2 cellular contexts compared by ENCODE assay signal in genomic region chr1:54572236-54572850, GRCh38.
TF ChIP-seq lines count a peak whose summit lies in the region.

No MANE protein-coding gene starts in this region.

TF ChIP-seq in IMR-90, 13 proteins besides CTCF, POLR2A, EP300 and RAD21:
- TF ChIP-seq MXI1 (IDR thresholded peaks at IDR 0.05; ENCODE audit: borderline replicate concordance, low read depth, low read length), result no peak
- no peak for TF ChIP-seq MAFK (IDR thresholded peaks at IDR 0.05; ENCODE audit: low read depth, low read length)
- TF ChIP-seq, protein P1, sequence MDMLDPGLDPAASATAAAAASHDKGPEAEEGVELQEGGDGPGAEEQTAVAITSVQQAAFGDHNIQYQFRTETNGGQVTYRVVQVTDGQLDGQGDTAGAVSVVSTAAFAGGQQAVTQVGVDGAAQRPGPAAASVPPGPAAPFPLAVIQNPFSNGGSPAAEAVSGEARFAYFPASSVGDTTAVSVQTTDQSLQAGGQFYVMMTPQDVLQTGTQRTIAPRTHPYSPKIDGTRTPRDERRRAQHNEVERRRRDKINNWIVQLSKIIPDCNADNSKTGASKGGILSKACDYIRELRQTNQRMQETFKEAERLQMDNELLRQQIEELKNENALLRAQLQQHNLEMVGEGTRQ (IDR thresholded peaks at IDR 0.05; ENCODE audit: low read depth, low read length), result no peak
- no peak for TF ChIP-seq FOS (IDR thresholded peaks at IDR 0.05; ENCODE audit: low read depth, low read length)
- no peak for TF ChIP-seq CHD1 (IDR thresholded peaks at IDR 0.05; ENCODE audit: low read depth, low read length)
- no peak for TF ChIP-seq SMC3 (IDR thresholded peaks at IDR 0.05; ENCODE audit: low read depth, low read length)
- no peak for TF ChIP-seq MAZ (IDR thresholded peaks at IDR 0.05; ENCODE audit: borderline replicate concordance, low read depth, low read length)
- TF ChIP-seq RFX5 (IDR thresholded peaks at IDR 0.05; ENCODE audit: low read depth, low read length), result no peak
- TF ChIP-seq BHLHE40 (IDR thresholded peaks at IDR 0.05; ENCODE audit: low read depth, low read length), result no peak
- TF ChIP-seq RCOR1 (IDR thresholded peaks at IDR 0.05; ENCODE audit: insufficient replicate concordance, low read length), result no peak
- TF ChIP-seq CEBPB (IDR thresholded peaks at IDR 0.05; ENCODE audit: low read depth, low read length), result no peak
- TF ChIP-seq ELK1 (IDR thresholded peaks at IDR 0.05; ENCODE audit: borderline replicate concordance, low read depth, low read length), result no peak

TF ChIP-seq in H1, 55 proteins besides CTCF, POLR2A, EP300 and RAD21:
- TF ChIP-seq SP1 (IDR thresholded peaks at IDR 0.05; ENCODE audit: low read depth, low read length), result no peak
TF ChIP-seq in H1: peak in this region for 0.
